In genomic region chr16:25692734-25693508, GRCh38 we compare ENCODE assay signal across 19 cellular contexts. TPM values are rescaled to one million over a fixed set of nuclear protein-coding genes. Genes with fewer than 3 reads are reported as not detected.
DNase-seq lines count a peak whose midpoint lies in the region; FAIRE-seq and TF ChIP-seq lines count a peak whose summit lies in the region.
"Had no signal": no experiment of that assay in that cellular context is flagged by ENCODE, and none has a peak within 500 bp of the region (broad histone marks: within the 10 kb centered on the region; RNA-seq: fewer than 3 reads in every experiment).

No MANE protein-coding gene starts in this region.

- H3K9me1 ChIP-seq in endothelial cell of umbilical vein (replicated peaks; ENCODE audit: control insufficient read depth, extremely low read depth, insufficient read depth, low read length) = no peaks in the 10 kb centered on the region

- no peaks in the 10 kb centered on the region for H3K4me1 ChIP-seq in endothelial cell of umbilical vein (ENCODE audit: control insufficient read depth, extremely low read depth, insufficient read depth, low read length)

- dilution Hi-C loops in endothelial cell of umbilical vein (cut with MboI; ENCODE audit: extremely low pct_ligation_motif_present, low sequenced_read_pairs) = no loop called here

- no peak overlapping the region for H3K27ac Mint-ChIP-seq in neural crest cell (ENCODE audit: unreplicated experiment)
- H3K27ac Mint-ChIP-seq: activated CD8-positive, alpha-beta T cell treated with anti-CD3 and anti-CD28 coated beads, Interleukin-2, amount 10 ng/mL, durations not matched to agents 7 days and 5 days; immature natural killer cell had no signal

- H3K36me3 Mint-ChIP-seq in neural crest cell (ENCODE audit: low read depth) = no peaks in the 10 kb centered on the region

- BruUV-seq in endothelial cell of umbilical vein (replicated peaks; lab: Mats Ljungman, UMichigan) = no TSS peak

- no peaks in the 10 kb centered on the region for H4K20me1 ChIP-seq in endothelial cell of umbilical vein (replicated peaks; ENCODE audit: control insufficient read depth, extremely low read depth, insufficient read depth, low read length)

- no peak for FAIRE-seq in endothelial cell of umbilical vein (lab: Jason Lieb, UNC)
- no peak for FAIRE-seq in frontal cortex (lab: Jason Lieb, UNC)

- peak overlapping the region; percentile 84 for H3K4me3 Mint-ChIP-seq in neural crest cell
- H3K4me3 Mint-ChIP-seq: activated CD8-positive, alpha-beta T cell treated with anti-CD3 and anti-CD28 coated beads, Interleukin-2, amount 10 ng/mL, durations not matched to agents 7 days and 5 days had no signal

- H3K4me3 ChIP-seq in H7 (ENCODE audit: insufficient read depth, low read depth, low read length) (peak overlapping the region; percentile 63), endothelial cell of umbilical vein (replicated peaks in 1 of 3; ENCODE audit: insufficient read depth in 1 of 3, low read depth in 1 of 3, low read length in 3 of 3) (no peak overlapping the region)

- no peak for TF ChIP-seq CTCF in endothelial cell of umbilical vein (IDR thresholded peaks at IDR 0.05; ENCODE audit: extremely low read depth in 1 of 2, insufficient read depth in 1 of 2, low read depth in 1 of 2, low read length in 2 of 2)
- no peak for TF ChIP-seq CTCF in neural crest cell (conservative IDR thresholded peaks at IDR 0.05)

- peaks cover 14% of the 10 kb centered on the region for H3K4me1 Mint-ChIP-seq in neural crest cell

- no peaks in the 10 kb centered on the region for H3K79me2 ChIP-seq in endothelial cell of umbilical vein (ENCODE audit: control insufficient read depth, insufficient read depth, low read length)

- H3K9me3 Mint-ChIP-seq in neural crest cell = no peaks in the 10 kb centered on the region
- H3K9me3 Mint-ChIP-seq: immature natural killer cell had no signal

- no peaks in the 10 kb centered on the region for H3K9me3 ChIP-seq in endothelial cell of umbilical vein (replicated peaks; ENCODE audit: control insufficient read depth, insufficient read depth, low read length)
- H3K9me3 ChIP-seq: esophagus muscularis mucosa had no signal

- no peak overlapping the region for H3K9ac ChIP-seq in endothelial cell of umbilical vein (replicated peaks; ENCODE audit: extremely low read depth, insufficient read depth, low read length)

- H3K4me2 ChIP-seq in endothelial cell of umbilical vein (ENCODE audit: insufficient read depth, low read length) = no peak overlapping the region

- POLR2A ChIA-PET in endothelial cell of umbilical vein (lab: Charles Lee) = no interaction called here

- DNase-seq in COLO668 (lab: John Stamatoyannopoulos, UW; ENCODE audit: unreplicated experiment) (peak; percentile 28), H7 (peak; percentile 81), endothelial cell of umbilical vein (ENCODE audit: low read depth, low spot score) (no peak), neural crest cell (ENCODE audit: low read depth, low spot score) (peak; percentile 19), NCI-H2196 treated with DMSO at 0.1 percent for 48 hours (lab: John Stamatoyannopoulos, UW; ENCODE audit: unreplicated experiment) (no peak), frontal cortex (ENCODE audit: low spot score in 2 of 2) (no peak), cortex of kidney (lab: John Stamatoyannopoulos, UW) (no peak), NCI-H2171 treated with DMSO at 0.1 percent for 48 hours (lab: John Stamatoyannopoulos, UW) (no peak)
- DNase-seq: activated CD8-positive, alpha-beta T cell treated with anti-CD3 and anti-CD28 coated beads, Interleukin-2, amount 10 ng/mL, durations not matched to agents 7 days and 5 days; activated naive CD4-positive, alpha-beta T cell; central memory CD4-positive, alpha-beta T cell; GF-D8; immature natural killer cell; IMR-90; NCI-H1092 treated with DMSO at 0.1 percent for 48 hours; NCI-H524 had no signal

- intact Hi-C loops in endothelial cell of umbilical vein (cut with micrococcal nuclease) = no loop called here

- H2AFZ ChIP-seq in endothelial cell of umbilical vein (ENCODE audit: low read depth, low read length) = no peak overlapping the region

- H3K27me3 Mint-ChIP-seq in neural crest cell (ENCODE audit: low read depth) = peaks cover 87% of the 10 kb centered on the region

- H3K36me3 ChIP-seq in H7 (replicated peaks; ENCODE audit: control insufficient read depth, insufficient read depth, low read length) = no peaks in the 10 kb centered on the region
- H3K36me3 ChIP-seq in endothelial cell of umbilical vein (ENCODE audit: control insufficient read depth in 2 of 2, extremely low read depth in 1 of 2, insufficient read depth in 2 of 2, low read length in 2 of 2) = no peaks in the 10 kb centered on the region
- H3K36me3 ChIP-seq: esophagus muscularis mucosa had no signal

- no peak overlapping the region for H3K27ac ChIP-seq in endothelial cell of umbilical vein (ENCODE audit: insufficient read depth, low read depth, low read length)
- H3K27ac ChIP-seq: C4-2B, esophagus muscularis mucosa had no signal

- TF ChIP-seq POLR2A in endothelial cell of umbilical vein (IDR thresholded peaks at IDR 0.05; ENCODE audit: low read depth, low read length) = no peak

- H3K27me3 ChIP-seq in H7 (ENCODE audit: control insufficient read depth, insufficient read depth, low read length) (peaks cover 33% of the 10 kb centered on the region), endothelial cell of umbilical vein (ENCODE audit: control insufficient read depth in 2 of 2, insufficient read depth in 2 of 2, low read length in 2 of 2) (peaks cover 9 to 20% of the 10 kb centered on the region in 2 experiments)

- CTCF ChIA-PET in endothelial cell of umbilical vein (lab: Charles Lee) = no interaction called here

TF ChIP-seq in endothelial cell of umbilical vein, 7 proteins besides CTCF, POLR2A, EP300 and RAD21:
- TF ChIP-seq FOS (IDR thresholded peaks at IDR 0.05; ENCODE audit: borderline replicate concordance, insufficient read depth, low read length) (no peak), MAX (IDR thresholded peaks at IDR 0.05; ENCODE audit: insufficient read depth, insufficient read length) (no peak), GATA2 (IDR thresholded peaks at IDR 0.05; ENCODE audit: insufficient read depth, insufficient read length, low read depth, low read length) (no peak), JUN (IDR thresholded peaks at IDR 0.05; ENCODE audit: borderline replicate concordance, insufficient read depth, insufficient read length, low read depth) (no peak), POLR2AphosphoS5 (IDR thresholded peaks at IDR 0.05; ENCODE audit: insufficient read depth, low read depth, low read length) (no peak), MYC (IDR thresholded peaks at IDR 0.05; ENCODE audit: low read depth, low read length) (no peak), EZH2 (IDR thresholded peaks at IDR 0.05; ENCODE audit: borderline replicate concordance, low read depth, low read length, severe bottlenecking) (peak; percentile 71)

RNA-seq across cellular contexts. Expression of gene HS3ST4, which starts 1.2 kb away (rescaled TPM):
- total RNA-seq in H7 (2014; rRNA removed; shearing (Covaris generic)) = 1.9 and 3.3 TPM in 2 replicates
- total RNA-seq in endothelial cell of umbilical vein = not detected in 2 replicates
- polyA plus RNA-seq in endothelial cell of umbilical vein = not detected in 2 replicates
- not detected in 2 replicates for polyA plus RNA-seq in endothelial cell of umbilical vein (2011; cell fraction: cytosol; rRNA removed)
- not detected in 2 replicates for polyA plus RNA-seq in endothelial cell of umbilical vein (2011; cell fraction: nucleus; rRNA removed)
- polyA plus RNA-seq in endothelial cell of umbilical vein (2012) = not detected in 2 replicates
- polyA minus RNA-seq in endothelial cell of umbilical vein = not detected in 2 replicates
- polyA minus RNA-seq in endothelial cell of umbilical vein (2011; cell fraction: cytosol; rRNA and poly(A)+ RNA removed) = not detected
- not detected in 2 replicates for polyA minus RNA-seq in endothelial cell of umbilical vein (2011; cell fraction: nucleus; rRNA and poly(A)+ RNA removed)
- 0.98 and 1.1 TPM in 2 replicates for total RNA-seq in neural crest cell
- total RNA-seq in frontal cortex = 7.7 TPM
- total RNA-seq: activated CD8-positive, alpha-beta T cell treated with anti-CD3 and anti-CD28 coated beads, Interleukin-2, amount 10 ng/mL, durations not matched to agents 7 days and 5 days; esophagus muscularis mucosa; IMR-90; subcutaneous adipose tissue had no signal
- polyA plus RNA-seq: immature natural killer cell, IMR-90 had no signal

Comparison
In these comparisons a context has a peak if more than half of its experiments do, and no peak if none do; other contexts are left out.
1. DNase-seq: peak in COLO668 (single experiment), H7 (single experiment) and neural crest cell (single experiment); none in endothelial cell of umbilical vein (single experiment), NCI-H2196 treated with DMSO at 0.1 percent for 48 hours (single experiment), frontal cortex (0 of 2), cortex of kidney (single experiment) and NCI-H2171 treated with DMSO at 0.1 percent for 48 hours (single experiment).